Comparison of ENCODE assay signal across 12 cellular contexts in the genomic region with DNA sequence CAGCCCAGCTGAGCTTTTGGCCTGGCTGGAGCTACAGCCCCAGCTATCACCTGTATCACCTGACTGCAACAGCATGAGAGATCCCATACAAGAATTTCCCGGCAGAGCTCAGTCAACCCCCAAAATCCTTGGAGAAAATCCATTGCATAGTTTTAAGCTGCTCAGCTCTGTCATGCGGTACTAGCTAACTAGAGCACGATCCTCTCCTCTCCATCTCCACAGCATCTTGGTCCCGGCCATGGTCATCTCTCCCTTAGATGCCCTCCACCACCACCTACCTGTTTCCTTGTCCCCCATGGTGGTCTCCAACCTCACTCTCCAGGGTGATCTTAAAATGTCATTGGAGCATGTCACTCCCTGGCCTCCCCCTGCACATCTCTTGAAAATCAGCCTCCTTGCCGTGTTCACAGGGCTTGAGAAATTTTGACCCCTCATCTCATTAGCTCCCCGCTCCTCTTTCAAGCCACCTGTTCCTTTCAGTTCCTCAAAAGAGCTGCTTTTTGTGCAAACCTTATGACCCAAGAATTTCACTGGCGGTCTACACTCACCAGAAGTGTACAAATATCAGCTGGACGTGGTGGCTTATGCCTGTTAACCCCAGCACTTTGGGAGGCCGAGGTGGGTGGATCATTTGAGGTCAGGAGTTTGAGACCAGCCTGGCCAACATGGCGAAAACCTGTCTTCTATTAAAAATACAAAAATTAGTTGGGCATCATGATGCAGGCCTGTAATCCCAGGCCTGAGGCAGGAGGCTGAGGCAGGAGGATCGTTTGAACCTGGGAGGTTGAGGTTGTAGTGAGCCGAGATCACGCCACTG. TPM values are rescaled to one million over a fixed set of nuclear protein-coding genes. Genes with fewer than 3 reads are reported as not detected.
DNase-seq lines count a peak whose midpoint lies in the region; ATAC-seq and TF ChIP-seq lines count a peak whose summit lies in the region.
"Had no signal": no experiment of that assay in that cellular context is flagged by ENCODE, and none has a peak within 500 bp of the region (broad histone marks: within the 10 kb centered on the region; RNA-seq: fewer than 3 reads in every experiment).

No MANE protein-coding gene starts in this region.

- peak overlapping the region; percentile 52 for H3K4me3 ChIP-seq in GM06990 (replicated peaks; ENCODE audit: low read depth, low read length)
- H3K4me3 ChIP-seq: GM23338 had no signal

- no peak overlapping the region for H3K27ac Mint-ChIP-seq in activated naive CD4-positive, alpha-beta T cell treated with anti-CD3 and anti-CD28 coated beads, Interleukin-2, amount 50 U/mL, for 72 hours
- H3K27ac Mint-ChIP-seq: activated naive CD4-positive, alpha-beta T cell treated with anti-CD3 and anti-CD28 coated beads, Interleukin-2, amount 50 U/mL, for 24 hours; GM23338 had no signal

- H3K36me3 ChIP-seq in GM06990 (ENCODE audit: control insufficient read depth, insufficient read depth, low read length): no peaks in the 10 kb centered on the region

- H3K9me3 Mint-ChIP-seq in activated naive CD4-positive, alpha-beta T cell treated with anti-CD3 and anti-CD28 coated beads, Interleukin-2, amount 50 U/mL, for 72 hours: no peaks in the 10 kb centered on the region
- H3K9me3 Mint-ChIP-seq: activated naive CD4-positive, alpha-beta T cell treated with anti-CD3 and anti-CD28 coated beads, Interleukin-2, amount 50 U/mL, for 24 hours had no signal

- no peaks in the 10 kb centered on the region for H3K36me3 Mint-ChIP-seq in activated naive CD4-positive, alpha-beta T cell treated with anti-CD3 and anti-CD28 coated beads, Interleukin-2, amount 50 U/mL, for 72 hours
- H3K36me3 Mint-ChIP-seq: activated naive CD4-positive, alpha-beta T cell treated with anti-CD3 and anti-CD28 coated beads, Interleukin-2, amount 50 U/mL, for 24 hours had no signal

- no peak for TF ChIP-seq CTCF in GM06990 (IDR thresholded peaks at IDR 0.05; ENCODE audit: insufficient read depth, low read length, poor library complexity, severe bottlenecking)

- DNase-seq in GM06990 (ENCODE audit: extremely low read depth, insufficient read length) (peak; percentile 87), NAMALWA (ENCODE audit: low spot score) (peak; percentile 97), SW 1271 (lab: John Stamatoyannopoulos, UW) (no peak), inferior parietal cortex (ENCODE audit: extremely low spot score) (no peak), NCI-H2196 treated with DMSO at 0.1 percent for 48 hours (lab: John Stamatoyannopoulos, UW; ENCODE audit: unreplicated experiment) (no peak)
- DNase-seq in activated naive CD4-positive, alpha-beta T cell treated with anti-CD3 and anti-CD28 coated beads, Interleukin-2, amount 50 U/mL, for 72 hours (ENCODE audit: low spot score in 2 of 2): no peak
- DNase-seq: NCI-H1694 treated with DMSO at 0.1 percent for 48 hours, posterior cingulate gyrus had no signal

- H3K27me3 ChIP-seq in GM06990 (replicated peaks; ENCODE audit: control insufficient read depth, insufficient read depth, low read length): no peaks in the 10 kb centered on the region

- peak; percentile 95 for ATAC-seq in GM19372 (IDR thresholded peaks at IDR 0.05; ENCODE audit: low read depth, unreplicated experiment)
- peak; percentile 94 for ATAC-seq in HG02943 (IDR thresholded peaks at IDR 0.05; ENCODE audit: low read depth, unreplicated experiment)
- no peak for ATAC-seq in activated naive CD4-positive, alpha-beta T cell treated with anti-CD3 and anti-CD28 coated beads, Interleukin-2, amount 50 U/mL, for 72 hours
- ATAC-seq: GM23338 had no signal

RNA-seq across cellular contexts. Expression of a gene that starts 8.1 kb away (rescaled TPM):
- 1 to 10 TPM; 5.8 to 6.9 TPM for total RNA-seq in activated naive CD4-positive, alpha-beta T cell treated with anti-CD3 and anti-CD28 coated beads, Interleukin-2, amount 50 U/mL, for 72 hours

Comparison
In these comparisons a context has a peak if more than half of its experiments do, and no peak if none do; other contexts are left out.
1. DNase-seq: peak in GM06990 (single experiment) and NAMALWA (single experiment); none in SW 1271 (0 of 2), inferior parietal cortex (single experiment), NCI-H2196 treated with DMSO at 0.1 percent for 48 hours (single experiment) and activated naive CD4-positive, alpha-beta T cell treated with anti-CD3 and anti-CD28 coated beads, Interleukin-2, amount 50 U/mL, for 72 hours (0 of 2).
2. ATAC-seq: peak in GM19372 (single experiment) and HG02943 (single experiment); none in activated naive CD4-positive, alpha-beta T cell treated with anti-CD3 and anti-CD28 coated beads, Interleukin-2, amount 50 U/mL, for 72 hours (0 of 2).